1 cellular context compared by ENCODE assay signal in the genomic region with DNA sequence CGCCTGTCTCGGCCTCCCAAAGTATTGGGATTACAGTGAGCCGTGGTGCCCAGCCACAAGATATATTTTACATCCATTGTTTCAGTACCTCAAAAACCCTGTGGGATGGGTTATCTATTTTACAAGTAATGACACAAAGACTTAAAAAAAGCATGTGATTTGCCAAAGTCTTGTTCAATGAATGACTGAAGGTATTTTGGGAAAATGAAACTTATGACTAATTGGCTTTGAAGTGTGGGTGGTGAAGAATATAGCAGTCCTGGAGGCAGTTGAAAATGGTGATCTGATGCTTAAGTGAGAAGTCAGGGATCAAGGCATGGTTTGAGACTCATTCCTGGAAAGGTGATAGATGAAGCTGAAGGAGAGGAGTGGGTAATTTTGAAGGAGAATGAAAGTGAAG.
TF ChIP-seq lines count a peak whose summit lies in the region.

No MANE protein-coding gene starts in this region.

TF ChIP-seq in GM12878, 131 proteins besides CTCF, POLR2A, EP300 and RAD21 (continues in another document):
- TF ChIP-seq BRCA1 (IDR thresholded peaks at IDR 0.05; ENCODE audit: low read depth, low read length), result no peak
- TF ChIP-seq ZNF24 (IDR thresholded peaks at IDR 0.05), result 0 out of 2 replicates have a peak, but pooled peaks have one; percentile 18
- peak in 1 of 2 experiments; percentile 42; a peak in 1 of 4 replicates for TF ChIP-seq BHLHE40 (IDR thresholded peaks at IDR 0.05; ENCODE audit: borderline replicate concordance in 1 of 2, low read depth in 2 of 2, low read length in 1 of 2)
- TF ChIP-seq JUNB (IDR thresholded peaks at IDR 0.05), result peak; percentile 76
- TF ChIP-seq SIN3A (IDR thresholded peaks at IDR 0.05; ENCODE audit: low read depth, low read length), result no peak
- TF ChIP-seq KAT2A (conservative IDR thresholded peaks at IDR 0.05; ENCODE audit: control insufficient read depth, low read depth, low read length), result no peak
- 0 out of 2 replicates have a peak, but pooled peaks have one; percentile 27 for TF ChIP-seq NBN (IDR thresholded peaks at IDR 0.05)
- no peak for TF ChIP-seq RB1 (IDR thresholded peaks at IDR 0.05; ENCODE audit: borderline replicate concordance)
- TF ChIP-seq LARP7 (IDR thresholded peaks at IDR 0.05), result no peak
- TF ChIP-seq, protein P1, sequence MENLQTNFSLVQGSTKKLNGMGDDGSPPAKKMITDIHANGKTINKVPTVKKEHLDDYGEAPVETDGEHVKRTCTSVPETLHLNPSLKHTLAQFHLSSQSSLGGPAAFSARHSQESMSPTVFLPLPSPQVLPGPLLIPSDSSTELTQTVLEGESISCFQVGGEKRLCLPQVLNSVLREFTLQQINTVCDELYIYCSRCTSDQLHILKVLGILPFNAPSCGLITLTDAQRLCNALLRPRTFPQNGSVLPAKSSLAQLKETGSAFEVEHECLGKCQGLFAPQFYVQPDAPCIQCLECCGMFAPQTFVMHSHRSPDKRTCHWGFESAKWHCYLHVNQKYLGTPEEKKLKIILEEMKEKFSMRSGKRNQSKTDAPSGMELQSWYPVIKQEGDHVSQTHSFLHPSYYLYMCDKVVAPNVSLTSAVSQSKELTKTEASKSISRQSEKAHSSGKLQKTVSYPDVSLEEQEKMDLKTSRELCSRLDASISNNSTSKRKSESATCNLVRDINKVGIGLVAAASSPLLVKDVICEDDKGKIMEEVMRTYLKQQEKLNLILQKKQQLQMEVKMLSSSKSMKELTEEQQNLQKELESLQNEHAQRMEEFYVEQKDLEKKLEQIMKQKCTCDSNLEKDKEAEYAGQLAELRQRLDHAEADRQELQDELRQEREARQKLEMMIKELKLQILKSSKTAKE (IDR thresholded peaks at IDR 0.05; ENCODE audit: low read depth, poor library complexity, severe bottlenecking), result no peak
- TF ChIP-seq NFIC (IDR thresholded peaks at IDR 0.05; ENCODE audit: low read depth, low read length), result peak; percentile 80; the same call in 1 of the 2 replicates
- TF ChIP-seq ZNF217 (IDR thresholded peaks at IDR 0.05), result no peak
- peak; percentile 34; the same call in 1 of the 2 replicates for TF ChIP-seq RUNX3 (IDR thresholded peaks at IDR 0.05; ENCODE audit: low read length)
- peak; percentile 43; the same call in 1 of the 2 replicates for TF ChIP-seq NR2F1 (conservative IDR thresholded peaks at IDR 0.05)
- TF ChIP-seq POLR2AphosphoS2 (IDR thresholded peaks at IDR 0.05; ENCODE audit: low read depth, low read length), result no peak
- no peak for TF ChIP-seq SPI1 (IDR thresholded peaks at IDR 0.05; ENCODE audit: borderline replicate concordance, insufficient read depth, low read depth, low read length)
- TF ChIP-seq NR2C2 (IDR thresholded peaks at IDR 0.05; ENCODE audit: borderline replicate concordance, control insufficient read depth, insufficient read length, low read depth), result no peak
- no peak for TF ChIP-seq SREBF2 (IDR thresholded peaks at IDR 0.05; ENCODE audit: low read length)
- TF ChIP-seq, protein P2, sequence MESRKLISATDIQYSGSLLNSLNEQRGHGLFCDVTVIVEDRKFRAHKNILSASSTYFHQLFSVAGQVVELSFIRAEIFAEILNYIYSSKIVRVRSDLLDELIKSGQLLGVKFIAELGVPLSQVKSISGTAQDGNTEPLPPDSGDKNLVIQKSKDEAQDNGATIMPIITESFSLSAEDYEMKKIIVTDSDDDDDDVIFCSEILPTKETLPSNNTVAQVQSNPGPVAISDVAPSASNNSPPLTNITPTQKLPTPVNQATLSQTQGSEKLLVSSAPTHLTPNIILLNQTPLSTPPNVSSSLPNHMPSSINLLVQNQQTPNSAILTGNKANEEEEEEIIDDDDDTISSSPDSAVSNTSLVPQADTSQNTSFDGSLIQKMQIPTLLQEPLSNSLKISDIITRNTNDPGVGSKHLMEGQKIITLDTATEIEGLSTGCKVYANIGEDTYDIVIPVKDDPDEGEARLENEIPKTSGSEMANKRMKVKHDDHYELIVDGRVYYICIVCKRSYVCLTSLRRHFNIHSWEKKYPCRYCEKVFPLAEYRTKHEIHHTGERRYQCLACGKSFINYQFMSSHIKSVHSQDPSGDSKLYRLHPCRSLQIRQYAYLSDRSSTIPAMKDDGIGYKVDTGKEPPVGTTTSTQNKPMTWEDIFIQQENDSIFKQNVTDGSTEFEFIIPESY (IDR thresholded peaks at IDR 0.05), result no peak
- no peak for TF ChIP-seq RFX5 (IDR thresholded peaks at IDR 0.05; ENCODE audit: low read depth, low read length)
- TF ChIP-seq, protein P3, sequence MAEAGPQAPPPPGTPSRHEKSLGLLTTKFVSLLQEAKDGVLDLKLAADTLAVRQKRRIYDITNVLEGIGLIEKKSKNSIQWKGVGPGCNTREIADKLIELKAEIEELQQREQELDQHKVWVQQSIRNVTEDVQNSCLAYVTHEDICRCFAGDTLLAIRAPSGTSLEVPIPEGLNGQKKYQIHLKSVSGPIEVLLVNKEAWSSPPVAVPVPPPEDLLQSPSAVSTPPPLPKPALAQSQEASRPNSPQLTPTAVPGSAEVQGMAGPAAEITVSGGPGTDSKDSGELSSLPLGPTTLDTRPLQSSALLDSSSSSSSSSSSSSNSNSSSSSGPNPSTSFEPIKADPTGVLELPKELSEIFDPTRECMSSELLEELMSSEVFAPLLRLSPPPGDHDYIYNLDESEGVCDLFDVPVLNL (IDR thresholded peaks at IDR 0.05; ENCODE audit: low read depth, low read length), result no peak
- peak; percentile 76 for TF ChIP-seq IKZF1 (conservative IDR thresholded peaks at IDR 0.05)
- TF ChIP-seq, protein P4, sequence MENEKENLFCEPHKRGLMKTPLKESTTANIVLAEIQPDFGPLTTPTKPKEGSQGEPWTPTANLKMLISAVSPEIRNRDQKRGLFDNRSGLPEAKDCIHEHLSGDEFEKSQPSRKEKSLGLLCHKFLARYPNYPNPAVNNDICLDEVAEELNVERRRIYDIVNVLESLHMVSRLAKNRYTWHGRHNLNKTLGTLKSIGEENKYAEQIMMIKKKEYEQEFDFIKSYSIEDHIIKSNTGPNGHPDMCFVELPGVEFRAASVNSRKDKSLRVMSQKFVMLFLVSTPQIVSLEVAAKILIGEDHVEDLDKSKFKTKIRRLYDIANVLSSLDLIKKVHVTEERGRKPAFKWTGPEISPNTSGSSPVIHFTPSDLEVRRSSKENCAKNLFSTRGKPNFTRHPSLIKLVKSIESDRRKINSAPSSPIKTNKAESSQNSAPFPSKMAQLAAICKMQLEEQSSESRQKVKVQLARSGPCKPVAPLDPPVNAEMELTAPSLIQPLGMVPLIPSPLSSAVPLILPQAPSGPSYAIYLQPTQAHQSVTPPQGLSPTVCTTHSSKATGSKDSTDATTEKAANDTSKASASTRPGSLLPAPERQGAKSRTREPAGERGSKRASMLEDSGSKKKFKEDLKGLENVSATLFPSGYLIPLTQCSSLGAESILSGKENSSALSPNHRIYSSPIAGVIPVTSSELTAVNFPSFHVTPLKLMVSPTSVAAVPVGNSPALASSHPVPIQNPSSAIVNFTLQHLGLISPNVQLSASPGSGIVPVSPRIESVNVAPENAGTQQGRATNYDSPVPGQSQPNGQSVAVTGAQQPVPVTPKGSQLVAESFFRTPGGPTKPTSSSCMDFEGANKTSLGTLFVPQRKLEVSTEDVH (IDR thresholded peaks at IDR 0.05; ENCODE audit: low read depth, partially characterized antibody), result no peak
- TF ChIP-seq, protein P5, sequence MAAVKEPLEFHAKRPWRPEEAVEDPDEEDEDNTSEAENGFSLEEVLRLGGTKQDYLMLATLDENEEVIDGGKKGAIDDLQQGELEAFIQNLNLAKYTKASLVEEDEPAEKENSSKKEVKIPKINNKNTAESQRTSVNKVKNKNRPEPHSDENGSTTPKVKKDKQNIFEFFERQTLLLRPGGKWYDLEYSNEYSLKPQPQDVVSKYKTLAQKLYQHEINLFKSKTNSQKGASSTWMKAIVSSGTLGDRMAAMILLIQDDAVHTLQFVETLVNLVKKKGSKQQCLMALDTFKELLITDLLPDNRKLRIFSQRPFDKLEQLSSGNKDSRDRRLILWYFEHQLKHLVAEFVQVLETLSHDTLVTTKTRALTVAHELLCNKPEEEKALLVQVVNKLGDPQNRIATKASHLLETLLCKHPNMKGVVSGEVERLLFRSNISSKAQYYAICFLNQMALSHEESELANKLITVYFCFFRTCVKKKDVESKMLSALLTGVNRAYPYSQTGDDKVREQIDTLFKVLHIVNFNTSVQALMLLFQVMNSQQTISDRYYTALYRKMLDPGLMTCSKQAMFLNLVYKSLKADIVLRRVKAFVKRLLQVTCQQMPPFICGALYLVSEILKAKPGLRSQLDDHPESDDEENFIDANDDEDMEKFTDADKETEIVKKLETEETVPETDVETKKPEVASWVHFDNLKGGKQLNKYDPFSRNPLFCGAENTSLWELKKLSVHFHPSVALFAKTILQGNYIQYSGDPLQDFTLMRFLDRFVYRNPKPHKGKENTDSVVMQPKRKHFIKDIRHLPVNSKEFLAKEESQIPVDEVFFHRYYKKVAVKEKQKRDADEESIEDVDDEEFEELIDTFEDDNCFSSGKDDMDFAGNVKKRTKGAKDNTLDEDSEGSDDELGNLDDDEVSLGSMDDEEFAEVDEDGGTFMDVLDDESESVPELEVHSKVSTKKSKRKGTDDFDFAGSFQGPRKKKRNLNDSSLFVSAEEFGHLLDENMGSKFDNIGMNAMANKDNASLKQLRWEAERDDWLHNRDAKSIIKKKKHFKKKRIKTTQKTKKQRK (IDR thresholded peaks at IDR 0.05; ENCODE audit: low read depth, low read length), result no peak
- TF ChIP-seq CREM (IDR thresholded peaks at IDR 0.05; ENCODE audit: low read depth), result 0 out of 2 replicates have a peak, but pooled peaks have one; percentile 18
- TF ChIP-seq DPF2 (IDR thresholded peaks at IDR 0.05), result 0 out of 2 replicates have a peak, but pooled peaks have one; percentile 14
- no peak for TF ChIP-seq RELA (IDR thresholded peaks at IDR 0.05; ENCODE audit: borderline replicate concordance, partially characterized antibody)
- TF ChIP-seq, protein P6, sequence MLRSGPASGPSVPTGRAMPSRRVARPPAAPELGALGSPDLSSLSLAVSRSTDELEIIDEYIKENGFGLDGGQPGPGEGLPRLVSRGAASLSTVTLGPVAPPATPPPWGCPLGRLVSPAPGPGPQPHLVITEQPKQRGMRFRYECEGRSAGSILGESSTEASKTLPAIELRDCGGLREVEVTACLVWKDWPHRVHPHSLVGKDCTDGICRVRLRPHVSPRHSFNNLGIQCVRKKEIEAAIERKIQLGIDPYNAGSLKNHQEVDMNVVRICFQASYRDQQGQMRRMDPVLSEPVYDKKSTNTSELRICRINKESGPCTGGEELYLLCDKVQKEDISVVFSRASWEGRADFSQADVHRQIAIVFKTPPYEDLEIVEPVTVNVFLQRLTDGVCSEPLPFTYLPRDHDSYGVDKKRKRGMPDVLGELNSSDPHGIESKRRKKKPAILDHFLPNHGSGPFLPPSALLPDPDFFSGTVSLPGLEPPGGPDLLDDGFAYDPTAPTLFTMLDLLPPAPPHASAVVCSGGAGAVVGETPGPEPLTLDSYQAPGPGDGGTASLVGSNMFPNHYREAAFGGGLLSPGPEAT (IDR thresholded peaks at IDR 0.05; ENCODE audit: low read depth), result peak; percentile 77; the same call in 1 of the 2 replicates
- no peak for TF ChIP-seq TAF1 (IDR thresholded peaks at IDR 0.05; ENCODE audit: borderline replicate concordance, low read depth, low read length)
- TF ChIP-seq, protein P7, sequence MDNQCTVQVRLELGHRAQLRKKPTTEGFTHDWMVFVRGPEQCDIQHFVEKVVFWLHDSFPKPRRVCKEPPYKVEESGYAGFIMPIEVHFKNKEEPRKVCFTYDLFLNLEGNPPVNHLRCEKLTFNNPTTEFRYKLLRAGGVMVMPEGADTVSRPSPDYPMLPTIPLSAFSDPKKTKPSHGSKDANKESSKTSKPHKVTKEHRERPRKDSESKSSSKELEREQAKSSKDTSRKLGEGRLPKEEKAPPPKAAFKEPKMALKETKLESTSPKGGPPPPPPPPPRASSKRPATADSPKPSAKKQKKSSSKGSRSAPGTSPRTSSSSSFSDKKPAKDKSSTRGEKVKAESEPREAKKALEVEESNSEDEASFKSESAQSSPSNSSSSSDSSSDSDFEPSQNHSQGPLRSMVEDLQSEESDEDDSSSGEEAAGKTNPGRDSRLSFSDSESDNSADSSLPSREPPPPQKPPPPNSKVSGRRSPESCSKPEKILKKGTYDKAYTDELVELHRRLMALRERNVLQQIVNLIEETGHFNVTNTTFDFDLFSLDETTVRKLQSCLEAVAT (IDR thresholded peaks at IDR 0.05), result 0 out of 2 replicates have a peak, but pooled peaks have one; percentile 31
- TF ChIP-seq, protein P8, sequence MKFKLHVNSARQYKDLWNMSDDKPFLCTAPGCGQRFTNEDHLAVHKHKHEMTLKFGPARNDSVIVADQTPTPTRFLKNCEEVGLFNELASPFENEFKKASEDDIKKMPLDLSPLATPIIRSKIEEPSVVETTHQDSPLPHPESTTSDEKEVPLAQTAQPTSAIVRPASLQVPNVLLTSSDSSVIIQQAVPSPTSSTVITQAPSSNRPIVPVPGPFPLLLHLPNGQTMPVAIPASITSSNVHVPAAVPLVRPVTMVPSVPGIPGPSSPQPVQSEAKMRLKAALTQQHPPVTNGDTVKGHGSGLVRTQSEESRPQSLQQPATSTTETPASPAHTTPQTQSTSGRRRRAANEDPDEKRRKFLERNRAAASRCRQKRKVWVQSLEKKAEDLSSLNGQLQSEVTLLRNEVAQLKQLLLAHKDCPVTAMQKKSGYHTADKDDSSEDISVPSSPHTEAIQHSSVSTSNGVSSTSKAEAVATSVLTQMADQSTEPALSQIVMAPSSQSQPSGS (IDR thresholded peaks at IDR 0.05; ENCODE audit: low read length), result peak; percentile 75
- peak; percentile 66; the same call in 1 of the 2 replicates for TF ChIP-seq MTA2 (IDR thresholded peaks at IDR 0.05; ENCODE audit: low read depth)
- no peak for TF ChIP-seq NFYA (IDR thresholded peaks at IDR 0.05; ENCODE audit: borderline replicate concordance, low read depth, low read length)
- TF ChIP-seq, protein P9, sequence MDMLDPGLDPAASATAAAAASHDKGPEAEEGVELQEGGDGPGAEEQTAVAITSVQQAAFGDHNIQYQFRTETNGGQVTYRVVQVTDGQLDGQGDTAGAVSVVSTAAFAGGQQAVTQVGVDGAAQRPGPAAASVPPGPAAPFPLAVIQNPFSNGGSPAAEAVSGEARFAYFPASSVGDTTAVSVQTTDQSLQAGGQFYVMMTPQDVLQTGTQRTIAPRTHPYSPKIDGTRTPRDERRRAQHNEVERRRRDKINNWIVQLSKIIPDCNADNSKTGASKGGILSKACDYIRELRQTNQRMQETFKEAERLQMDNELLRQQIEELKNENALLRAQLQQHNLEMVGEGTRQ (IDR thresholded peaks at IDR 0.05; ENCODE audit: borderline replicate concordance, low read depth, low read length), result no peak
- no peak for TF ChIP-seq SMC3 (IDR thresholded peaks at IDR 0.05; ENCODE audit: borderline replicate concordance, low read length)
- peak; percentile 90 for TF ChIP-seq MEF2A (IDR thresholded peaks at IDR 0.05; ENCODE audit: insufficient read depth, low read depth, low read length)
- no peak for TF ChIP-seq CBFB (IDR thresholded peaks at IDR 0.05; ENCODE audit: low read depth)
- no peak for TF ChIP-seq BCL11A (IDR thresholded peaks at IDR 0.05; ENCODE audit: low read depth, low read length)
- TF ChIP-seq, protein P10, sequence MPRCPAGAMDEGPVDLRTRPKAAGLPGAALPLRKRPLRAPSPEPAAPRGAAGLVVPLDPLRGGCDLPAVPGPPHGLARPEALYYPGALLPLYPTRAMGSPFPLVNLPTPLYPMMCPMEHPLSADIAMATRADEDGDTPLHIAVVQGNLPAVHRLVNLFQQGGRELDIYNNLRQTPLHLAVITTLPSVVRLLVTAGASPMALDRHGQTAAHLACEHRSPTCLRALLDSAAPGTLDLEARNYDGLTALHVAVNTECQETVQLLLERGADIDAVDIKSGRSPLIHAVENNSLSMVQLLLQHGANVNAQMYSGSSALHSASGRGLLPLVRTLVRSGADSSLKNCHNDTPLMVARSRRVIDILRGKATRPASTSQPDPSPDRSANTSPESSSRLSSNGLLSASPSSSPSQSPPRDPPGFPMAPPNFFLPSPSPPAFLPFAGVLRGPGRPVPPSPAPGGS (IDR thresholded peaks at IDR 0.05; ENCODE audit: borderline replicate concordance, insufficient read depth, low read depth, low read length, poor library complexity, severe bottlenecking), result no peak
- peak; percentile 82 to 88 for TF ChIP-seq IKZF2 (IDR thresholded peaks at IDR 0.05)
